ENCODE assay signal across 31 cellular contexts in the genomic region with DNA sequence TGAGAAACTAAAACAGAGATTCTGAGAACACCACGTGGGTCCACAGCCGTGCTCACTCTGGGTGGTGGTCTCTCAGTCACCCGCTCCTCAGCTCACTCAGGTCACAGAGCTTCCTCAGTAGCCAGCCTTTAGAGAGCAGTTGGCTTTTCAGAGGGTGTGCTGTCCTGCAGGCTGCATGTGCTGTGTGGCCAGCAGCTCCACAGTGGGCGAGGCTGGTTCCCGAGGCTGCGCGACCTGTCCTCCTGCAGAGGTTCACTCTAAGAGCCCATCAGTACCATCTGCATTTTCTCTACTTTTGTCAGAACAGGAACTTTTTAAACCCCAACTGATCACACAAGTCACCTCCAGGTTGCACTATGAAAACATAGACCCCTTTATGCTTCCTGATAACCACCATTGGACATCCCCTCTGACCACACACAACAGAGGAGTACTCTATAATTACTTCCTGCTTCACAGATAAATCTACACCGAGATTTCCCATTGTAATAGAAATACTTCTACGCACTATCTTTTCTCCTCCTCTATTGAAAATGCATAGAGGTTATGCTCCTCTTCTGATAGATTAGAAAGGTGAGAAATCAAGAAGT.
DNase-seq lines count a peak whose midpoint lies in the region; ATAC-seq and TF ChIP-seq lines count a peak whose summit lies in the region.
"Had no signal": no experiment of that assay in that cellular context is flagged by ENCODE, and none has a peak within 500 bp of the region (broad histone marks: within the 10 kb centered on the region; RNA-seq: fewer than 3 reads in every experiment).

No MANE protein-coding gene starts in this region.

- no peak overlapping the region for H3K27ac Mint-ChIP-seq in activated CD8-positive, alpha-beta T cell treated with anti-CD3 and anti-CD28 coated beads, Interleukin-2, amount 10 ng/mL, durations not matched to agents 7 days and 5 days
- H3K27ac Mint-ChIP-seq in chondrocyte (ENCODE audit: unreplicated experiment), result no peak overlapping the region
- no peak overlapping the region for H3K27ac Mint-ChIP-seq in activated T-helper 1 cell treated with anti-CD3 and anti-CD28 coated beads, Interleukin-12 subunit alpha, Interleukin-12 subunit beta, Interleukin-2, Interleukin-4 antibody, amounts not matched to agents 30 ng/mL and 10 ng/mL and 1 ng/mL, durations not matched to agents 14 hours and 24 hours and 36 hours
- H3K27ac Mint-ChIP-seq: GM23338, type B pancreatic cell, WTC11 had no signal

- H3K4me3 Mint-ChIP-seq in activated CD8-positive, alpha-beta T cell treated with anti-CD3 and anti-CD28 coated beads, Interleukin-2, amount 10 ng/mL, durations not matched to agents 7 days and 5 days, result no peak overlapping the region
- H3K4me3 Mint-ChIP-seq in chondrocyte (ENCODE audit: unreplicated experiment), result no peak overlapping the region
- H3K4me3 Mint-ChIP-seq in activated T-helper 1 cell treated with anti-CD3 and anti-CD28 coated beads, Interleukin-12 subunit alpha, Interleukin-12 subunit beta, Interleukin-2, Interleukin-4 antibody, amounts not matched to agents 30 ng/mL and 10 ng/mL and 1 ng/mL, durations not matched to agents 14 hours and 24 hours and 36 hours, result no peak overlapping the region
- H3K4me3 Mint-ChIP-seq: activated T-cell treated with anti-CD3 and anti-CD28 coated beads, Interleukin-2, amount 50 U/mL, for 4 hours; CD8-positive, alpha-beta memory T cell; GM23338; naive thymus-derived CD4-positive, alpha-beta T cell; type B pancreatic cell; WTC11 had no signal

- no peak overlapping the region for H3K27ac ChIP-seq in right atrium auricular region
- no peak overlapping the region for H3K27ac ChIP-seq in left ventricle myocardium inferior (replicated peaks)
- no peak overlapping the region for H3K27ac ChIP-seq in smooth muscle cell (ENCODE audit: low read depth)
- H3K27ac ChIP-seq: ascending aorta, epithelial cell of prostate, heart right ventricle, stomach had no signal

- H3K36me3 ChIP-seq in right atrium auricular region, result no peaks in the 10 kb centered on the region
- H3K36me3 ChIP-seq in left ventricle myocardium inferior, result no peaks in the 10 kb centered on the region
- no peaks in the 10 kb centered on the region for H3K36me3 ChIP-seq in smooth muscle cell (ENCODE audit: low read depth)
- H3K36me3 ChIP-seq: ascending aorta, heart right ventricle, stomach had no signal

- H3K4me3 ChIP-seq in right atrium auricular region (no peak overlapping the region), left ventricle myocardium inferior (no peak overlapping the region), smooth muscle cell (no peak overlapping the region)
- H3K4me3 ChIP-seq: ascending aorta, GM23338, heart right ventricle, stomach had no signal

- no peak overlapping the region for H2AFZ ChIP-seq in smooth muscle cell (ENCODE audit: low read depth)
- H2AFZ ChIP-seq: GM23338 had no signal

- no peaks in the 10 kb centered on the region for H3K36me3 Mint-ChIP-seq in activated CD8-positive, alpha-beta T cell treated with anti-CD3 and anti-CD28 coated beads, Interleukin-2, amount 10 ng/mL, durations not matched to agents 7 days and 5 days (ENCODE audit: low read depth)
- H3K36me3 Mint-ChIP-seq in chondrocyte (ENCODE audit: low read depth), result no peaks in the 10 kb centered on the region
- no peaks in the 10 kb centered on the region for H3K36me3 Mint-ChIP-seq in activated T-helper 1 cell treated with anti-CD3 and anti-CD28 coated beads, Interleukin-12 subunit alpha, Interleukin-12 subunit beta, Interleukin-2, Interleukin-4 antibody, amounts not matched to agents 30 ng/mL and 10 ng/mL and 1 ng/mL, durations not matched to agents 14 hours and 24 hours and 36 hours (ENCODE audit: low read depth)
- H3K36me3 Mint-ChIP-seq: activated naive CD4-positive, alpha-beta T cell treated with anti-CD3 and anti-CD28 coated beads, Interleukin-2, amount 50 U/mL, for 72 hours; naive thymus-derived CD4-positive, alpha-beta T cell; type B pancreatic cell; WTC11 had no signal

- WGBS in smooth muscle cell (ENCODE audit: low lambda C conversion rate), result 92% methylated on average over 9 of the region's 9 CpGs

- no peak overlapping the region for H3K9ac ChIP-seq in smooth muscle cell (ENCODE audit: low read depth)
- H3K9ac ChIP-seq: SK-N-SH had no signal

- POLR2A ChIA-PET in activated CD8-positive, alpha-beta T cell treated with anti-CD3 and anti-CD28 coated beads, Interleukin-2, amount 10 ng/mL, durations not matched to agents 7 days and 5 days (lab: Charles Lee), result no interaction called here

- no peaks in the 10 kb centered on the region for H3F3A ChIP-seq in smooth muscle cell (ENCODE audit: low read depth)

- H3K4me2 ChIP-seq in smooth muscle cell, result no peak overlapping the region
- H3K4me2 ChIP-seq: GM23338, SK-N-SH had no signal

- H3K9me3 Mint-ChIP-seq in activated CD8-positive, alpha-beta T cell treated with anti-CD3 and anti-CD28 coated beads, Interleukin-2, amount 10 ng/mL, durations not matched to agents 7 days and 5 days (ENCODE audit: insufficient read depth), result no peaks in the 10 kb centered on the region
- no peaks in the 10 kb centered on the region for H3K9me3 Mint-ChIP-seq in chondrocyte (ENCODE audit: low read depth)
- no peaks in the 10 kb centered on the region for H3K9me3 Mint-ChIP-seq in activated T-helper 1 cell treated with anti-CD3 and anti-CD28 coated beads, Interleukin-12 subunit alpha, Interleukin-12 subunit beta, Interleukin-2, Interleukin-4 antibody, amounts not matched to agents 30 ng/mL and 10 ng/mL and 1 ng/mL, durations not matched to agents 14 hours and 24 hours and 36 hours
- H3K9me3 Mint-ChIP-seq: activated naive CD4-positive, alpha-beta T cell treated with anti-CD3 and anti-CD28 coated beads, Interleukin-2, amount 50 U/mL, for 72 hours; activated T-cell treated with anti-CD3 and anti-CD28 coated beads, Interleukin-2, amount 50 U/mL, for 4 hours; CD8-positive, alpha-beta memory T cell; GM23338; naive thymus-derived CD4-positive, alpha-beta T cell; type B pancreatic cell had no signal

- no peaks in the 10 kb centered on the region for H3K79me2 ChIP-seq in smooth muscle cell (ENCODE audit: low read depth)

- ATAC-seq in HG02884 (IDR thresholded peaks at IDR 0.05; ENCODE audit: unreplicated experiment), result peak; percentile 72
- no peak for ATAC-seq in activated CD8-positive, alpha-beta T cell treated with anti-CD3 and anti-CD28 coated beads, Interleukin-2, amount 10 ng/mL, durations not matched to agents 7 days and 5 days
- ATAC-seq: activated T-cell treated with anti-CD3 and anti-CD28 coated beads, Interleukin-2, amount 50 U/mL, for 4 hours; GM23338; left cardiac atrium; naive thymus-derived CD4-positive, alpha-beta T cell; WTC11 had no signal

- peaks cover 3% of the 10 kb centered on the region for H3K27me3 Mint-ChIP-seq in activated CD8-positive, alpha-beta T cell treated with anti-CD3 and anti-CD28 coated beads, Interleukin-2, amount 10 ng/mL, durations not matched to agents 7 days and 5 days (ENCODE audit: low read depth)
- peaks cover 9% of the 10 kb centered on the region for H3K27me3 Mint-ChIP-seq in chondrocyte (ENCODE audit: low read depth)
- H3K27me3 Mint-ChIP-seq in activated T-helper 1 cell treated with anti-CD3 and anti-CD28 coated beads, Interleukin-12 subunit alpha, Interleukin-12 subunit beta, Interleukin-2, Interleukin-4 antibody, amounts not matched to agents 30 ng/mL and 10 ng/mL and 1 ng/mL, durations not matched to agents 14 hours and 24 hours and 36 hours (ENCODE audit: insufficient read depth), result peaks cover 7% of the 10 kb centered on the region
- H3K27me3 Mint-ChIP-seq: CD8-positive, alpha-beta memory T cell had no signal

- TF ChIP-seq CTCF in right atrium auricular region (IDR thresholded peaks at IDR 0.05) (no peak), left ventricle myocardium inferior (IDR thresholded peaks at IDR 0.05; ENCODE audit: borderline replicate concordance) (no peak), chondrocyte (IDR thresholded peaks at IDR 0.05) (no peak), smooth muscle cell (IDR thresholded peaks at IDR 0.05; ENCODE audit: borderline replicate concordance, insufficient read depth, poor library complexity, severe bottlenecking) (no peak)

- DNase-seq in right atrium auricular region (ENCODE audit: low spot score) (peak; percentile 40), left ventricle myocardium inferior (no peak), chondrocyte (ENCODE audit: low spot score) (no peak), smooth muscle cell (lab: John Stamatoyannopoulos, UW; ENCODE audit: unreplicated experiment) (no peak), DMS 273 treated with DMSO at 0.1 percent for 48 hours (lab: John Stamatoyannopoulos, UW) (no peak)
- peak; percentile 10 for DNase-seq in activated CD8-positive, alpha-beta T cell treated with anti-CD3 and anti-CD28 coated beads, Interleukin-2, amount 10 ng/mL, durations not matched to agents 7 days and 5 days
- no peak for DNase-seq in activated T-helper 1 cell treated with anti-CD3 and anti-CD28 coated beads, Interleukin-12 subunit alpha, Interleukin-12 subunit beta, Interleukin-2, Interleukin-4 antibody, amounts not matched to agents 30 ng/mL and 10 ng/mL and 1 ng/mL, durations not matched to agents 14 hours and 24 hours and 36 hours (ENCODE audit: low spot score)
- DNase-seq: activated CD4-positive, alpha-beta T cell treated with anti-CD3 and anti-CD28 coated beads, Interleukin-2, amount 50 U/mL, for 4 hours; activated T-cell treated with anti-CD3 and anti-CD28 coated beads, Interleukin-2, amount 50 U/mL, for 4 hours; AML-193; caudate nucleus; CD8-positive, alpha-beta memory T cell; DMS79 treated with DMSO at 0.1 percent for 48 hours; left cardiac atrium; MV-4-11; NCI-H1694; NCI-H2171; NCI-H526 treated with DMSO at 0.1 percent for 48 hours; SK-N-SH; stimulated activated CD4-positive, alpha-beta T cell treated with anti-CD3 and anti-CD28 coated beads, Interleukin-4, amount 100 ng/mL, for 24 hours; stomach; T1000 had no signal

- CTCF ChIA-PET in activated CD8-positive, alpha-beta T cell treated with anti-CD3 and anti-CD28 coated beads, Interleukin-2, amount 10 ng/mL, durations not matched to agents 7 days and 5 days (lab: Charles Lee), result interaction anchor here (1.1 to 1.9 kb wide), 2 partner anchors 14 to 221 kb away, joined by 3 to 6 read pairs; no protein-coding TSS in a partner anchor

- intact Hi-C loops in left ventricle myocardium inferior (cut with micrococcal nuclease), result no loop called here
- intact Hi-C loops in activated T-helper 1 cell treated with anti-CD3 and anti-CD28 coated beads, Interleukin-12 subunit alpha, Interleukin-12 subunit beta, Interleukin-2, Interleukin-4 antibody, amounts not matched to agents 30 ng/mL and 10 ng/mL and 1 ng/mL, durations not matched to agents 14 hours and 24 hours and 36 hours (cut with micrococcal nuclease), result loop anchor here (1.0 kb wide), 1 partner anchor 221 kb away; no protein-coding TSS in a partner anchor

- H3K27me3 ChIP-seq in right atrium auricular region, result no peaks in the 10 kb centered on the region
- H3K27me3 ChIP-seq in left ventricle myocardium inferior (ENCODE audit: low read depth), result no peaks in the 10 kb centered on the region
- H3K27me3 ChIP-seq in smooth muscle cell (ENCODE audit: low read depth), result peaks cover 4% of the 10 kb centered on the region
- H3K27me3 ChIP-seq: ascending aorta, heart right ventricle, stomach had no signal

- peaks cover 19% of the 10 kb centered on the region for H3K4me1 Mint-ChIP-seq in activated CD8-positive, alpha-beta T cell treated with anti-CD3 and anti-CD28 coated beads, Interleukin-2, amount 10 ng/mL, durations not matched to agents 7 days and 5 days (ENCODE audit: low read depth)
- H3K4me1 Mint-ChIP-seq in chondrocyte (ENCODE audit: low read depth), result no peaks in the 10 kb centered on the region
- no peaks in the 10 kb centered on the region for H3K4me1 Mint-ChIP-seq in activated T-helper 1 cell treated with anti-CD3 and anti-CD28 coated beads, Interleukin-12 subunit alpha, Interleukin-12 subunit beta, Interleukin-2, Interleukin-4 antibody, amounts not matched to agents 30 ng/mL and 10 ng/mL and 1 ng/mL, durations not matched to agents 14 hours and 24 hours and 36 hours (ENCODE audit: low read depth)

- H4K20me1 ChIP-seq in smooth muscle cell (ENCODE audit: low read depth), result no peaks in the 10 kb centered on the region

- no peaks in the 10 kb centered on the region for H3K4me1 ChIP-seq in right atrium auricular region
- no peaks in the 10 kb centered on the region for H3K4me1 ChIP-seq in left ventricle myocardium inferior
- H3K4me1 ChIP-seq in smooth muscle cell (ENCODE audit: low read depth), result no peaks in the 10 kb centered on the region
- H3K4me1 ChIP-seq: ascending aorta, stomach had no signal

- H3K9me3 ChIP-seq in right atrium auricular region, result no peaks in the 10 kb centered on the region
- H3K9me3 ChIP-seq in left ventricle myocardium inferior (replicated peaks), result no peaks in the 10 kb centered on the region
- H3K9me3 ChIP-seq in smooth muscle cell (replicated peaks; ENCODE audit: low read depth), result no peaks in the 10 kb centered on the region
- H3K9me3 ChIP-seq: ascending aorta, heart right ventricle, SK-N-SH, stomach had no signal

Comparison
In these comparisons a context has a peak if more than half of its experiments do, and no peak if none do; other contexts are left out.
1. DNase-seq: peak in right atrium auricular region (single experiment) and activated CD8-positive, alpha-beta T cell treated with anti-CD3 and anti-CD28 coated beads, Interleukin-2, amount 10 ng/mL, durations not matched to agents 7 days and 5 days (single experiment); none in left ventricle myocardium inferior (single experiment), chondrocyte (single experiment), smooth muscle cell (single experiment), activated T-helper 1 cell treated with anti-CD3 and anti-CD28 coated beads, Interleukin-12 subunit alpha, Interleukin-12 subunit beta, Interleukin-2, Interleukin-4 antibody, amounts not matched to agents 30 ng/mL and 10 ng/mL and 1 ng/mL, durations not matched to agents 14 hours and 24 hours and 36 hours (single experiment) and DMS 273 treated with DMSO at 0.1 percent for 48 hours (single experiment).